ENCODE assay signal across 8 cellular contexts in the genomic region with DNA sequence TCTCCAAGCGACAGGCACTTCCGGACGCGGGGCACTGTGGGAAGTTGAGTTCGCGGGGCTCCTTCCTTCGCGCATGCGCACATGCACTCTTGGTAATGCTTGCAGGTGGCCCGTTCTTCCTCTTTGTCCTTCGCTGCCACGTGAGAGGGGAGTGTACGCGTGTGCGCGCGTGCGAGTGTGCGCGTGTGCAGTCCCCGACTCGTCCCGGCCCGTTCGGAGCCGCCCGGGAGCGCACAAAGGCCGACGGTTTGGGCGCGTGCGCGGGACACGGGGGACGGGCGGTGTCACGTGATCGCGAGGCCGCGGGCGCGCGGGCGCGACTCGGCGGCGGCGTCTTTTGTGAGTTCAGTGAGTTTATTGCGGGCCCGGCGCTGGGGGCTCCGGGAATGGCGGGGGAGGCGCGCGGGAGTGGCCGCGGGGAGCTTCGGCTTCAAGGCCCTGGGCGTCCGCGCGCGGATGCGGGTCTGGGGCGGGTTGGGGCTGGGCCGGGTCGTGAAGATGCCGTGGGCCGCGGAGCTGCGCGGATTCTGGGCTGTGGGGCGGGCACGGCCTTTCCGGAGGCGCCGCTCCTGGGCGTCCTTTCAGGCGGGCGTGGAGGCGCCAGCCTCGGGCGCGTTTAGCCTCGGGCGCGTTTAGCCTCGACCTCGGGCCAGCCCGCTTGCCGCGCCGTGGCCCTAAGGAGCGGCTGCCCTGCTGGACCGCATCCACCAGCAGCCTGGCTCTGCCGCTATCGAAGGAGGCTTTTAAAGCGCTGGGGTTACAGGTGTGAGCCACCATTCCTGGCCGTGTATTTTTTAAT. TPM values are rescaled to one million over a fixed set of nuclear protein-coding genes. Genes with fewer than 3 reads are reported as not detected.
A peak's percentile ranks its signal among the peaks of the same experiment; 100 is the strongest.
DNase-seq lines count a peak whose midpoint lies in the region; ATAC-seq, FAIRE-seq and TF ChIP-seq lines count a peak whose summit lies in the region.

A gene (plus strand): TSS at position 303 of the 799 bp plus-strand sequence. CDS start 3,959 bp downstream, outside the sequence.

- peaks cover 65% of the 10 kb centered on the region for H3K9me3 Mint-ChIP-seq in T-helper 2 cell treated with Interferon-gamma antibody and Interleukin-4, amounts not matched to agents 5 μg/mL and 100 μg/mL, for 36 hours

- peaks cover 56 to 71% of the 10 kb centered on the region in 2 donors for H3K9me3 ChIP-seq in ascending aorta
- peaks cover 21 to 41% of the 10 kb centered on the region in 2 donors for H3K9me3 ChIP-seq in right atrium auricular region
- H3K9me3 ChIP-seq in psoas muscle, result peaks cover 68% of the 10 kb centered on the region

- H3K27me3 Mint-ChIP-seq in T-helper 2 cell treated with Interferon-gamma antibody and Interleukin-4, amounts not matched to agents 5 μg/mL and 100 μg/mL, for 36 hours (ENCODE audit: low read depth), result no peaks in the 10 kb centered on the region

- FAIRE-seq in urothelium cell line (lab: Jason Lieb, UNC), result peak; percentile 93

- TF ChIP-seq CTCF in ascending aorta (IDR thresholded peaks at IDR 0.05) (no peak), right atrium auricular region (IDR thresholded peaks at IDR 0.05) (no peak), psoas muscle (IDR thresholded peaks at IDR 0.05) (no peak)

- peak; percentile 95 to 96 for DNase-seq in NCI-H1930 (lab: John Stamatoyannopoulos, UW)
- DNase-seq in T-helper 2 cell treated with Interferon-gamma antibody and Interleukin-4, amounts not matched to agents 5 μg/mL and 100 μg/mL, for 36 hours (ENCODE audit: low spot score), result peak; percentile 96
- peak; percentile 87 to 97 for DNase-seq in ascending aorta (ENCODE audit: low spot score in 2 of 2)
- DNase-seq in right atrium auricular region (ENCODE audit: low spot score), result peak; percentile 98
- DNase-seq in psoas muscle, result peak; percentile 97 to 98
- peak; percentile 94 for DNase-seq in urothelium cell line (ENCODE audit: low spot score)

- H3K4me3 Mint-ChIP-seq in T-helper 2 cell treated with Interferon-gamma antibody and Interleukin-4, amounts not matched to agents 5 μg/mL and 100 μg/mL, for 36 hours, result peak within 1 kb of the TSS; percentile 91

- peaks cover 2% of the 10 kb centered on the region for H3K4me1 Mint-ChIP-seq in T-helper 2 cell treated with Interferon-gamma antibody and Interleukin-4, amounts not matched to agents 5 μg/mL and 100 μg/mL, for 36 hours (ENCODE audit: low read depth)

- peak within 1 kb of the TSS; percentile 95 for H3K27ac Mint-ChIP-seq in T-helper 2 cell treated with Interferon-gamma antibody and Interleukin-4, amounts not matched to agents 5 μg/mL and 100 μg/mL, for 36 hours

- H3K36me3 Mint-ChIP-seq in T-helper 2 cell treated with Interferon-gamma antibody and Interleukin-4, amounts not matched to agents 5 μg/mL and 100 μg/mL, for 36 hours (ENCODE audit: low read depth), result peaks cover 40% of the 10 kb centered on the region

- H3K27ac ChIP-seq in ascending aorta, result peak within 1 kb of the TSS; percentile 95 to 98
- H3K27ac ChIP-seq in right atrium auricular region, result peak within 1 kb of the TSS; percentile 85 to 91
- H3K27ac ChIP-seq in psoas muscle, result peak within 1 kb of the TSS; percentile 90

- H3K36me3 ChIP-seq in ascending aorta (peaks cover 18 to 29% of the 10 kb centered on the region in 2 donors), right atrium auricular region (peaks cover 17% of the 10 kb centered on the region), psoas muscle (ENCODE audit: insufficient read depth in 1 of 2, low read depth in 1 of 2) (peaks cover 4 to 14% of the 10 kb centered on the region in 2 donors)

- ATAC-seq in GM18502 (IDR thresholded peaks at IDR 0.05; ENCODE audit: poor library complexity, unreplicated experiment) (peak; percentile 97), HG02970 (IDR thresholded peaks at IDR 0.05; ENCODE audit: low FRiP score, unreplicated experiment) (peak; percentile 93), psoas muscle (peak; percentile 98 to 99 (median 98))

- H3K4me1 ChIP-seq in ascending aorta, result peaks cover 0 to 3% of the 10 kb centered on the region in 2 donors
- H3K4me1 ChIP-seq in right atrium auricular region, result peaks cover 0 to 7% of the 10 kb centered on the region in 2 donors
- peaks cover 6% of the 10 kb centered on the region for H3K4me1 ChIP-seq in psoas muscle

- WGBS in psoas muscle, 3 donors, result 0 to 1% (median 0%) methylated on average over 65 to 103 of the region's 103 CpGs

- intact Hi-C loops in ascending aorta (cut with DNase I) (loop anchor here (1.0 to 5.0 kb wide), 6 partner anchors 43 to 210 kb away; a partner anchor contains a TSS), psoas muscle (cut with DNase I) (loop anchor here (2.0 to 5.0 kb wide), 4 partner anchors 40 to 80 kb away; a partner anchor contains a TSS)

- peak within 1 kb of the TSS; percentile 83 to 99 for H3K4me3 ChIP-seq in ascending aorta
- H3K4me3 ChIP-seq in right atrium auricular region, result peak within 1 kb of the TSS; percentile 59 to 67
- peak within 1 kb of the TSS; percentile 78 for H3K4me3 ChIP-seq in psoas muscle

- no peaks in the 10 kb centered on the region for H3K27me3 ChIP-seq in ascending aorta
- no peaks in the 10 kb centered on the region for H3K27me3 ChIP-seq in right atrium auricular region
- no peaks in the 10 kb centered on the region for H3K27me3 ChIP-seq in psoas muscle (ENCODE audit: insufficient read depth in 3 of 3, low read length in 2 of 3)

RNA-seq across cellular contexts. Expression of the gene that starts here (rescaled TPM):
- total RNA-seq in ascending aorta (2.7 TPM), right atrium auricular region (10 to 100 TPM in 1 of 2 donors, 1 to 10 TPM in 1; 8.5 to 10.1 TPM), psoas muscle (10 to 100 TPM in 3 of 4 donors, 1 to 10 TPM in 1; 9.0 to 11.5 (median 10.5) TPM)
- 10 to 100 TPM in 1 of 3 donors, 1 to 10 TPM in 2; 2.8 to 23.7 (median 4.7) TPM for polyA plus RNA-seq in psoas muscle

Comparison
In these comparisons a context has a peak if more than half of its experiments do, and no peak if none do; other contexts are left out.
1. Peak in every context shown above with its lines: DNase-seq, ATAC-seq, H3K4me3 ChIP-seq and H3K27ac ChIP-seq.